ENCODE assay signal across 1 cellular context in genomic region chr10:43342279-43343125, GRCh38.
TF ChIP-seq lines count a peak whose summit lies in the region.

No MANE protein-coding gene starts in this region.

TF ChIP-seq in H1, 55 proteins besides CTCF, POLR2A, EP300 and RAD21:
- TF ChIP-seq PHF8 (conservative IDR thresholded peaks at IDR 0.05; ENCODE audit: low read depth, low read length), result no peak
- no peak for TF ChIP-seq KDM1A (IDR thresholded peaks at IDR 0.05; ENCODE audit: borderline replicate concordance, low read length)
- TF ChIP-seq TAF1 (IDR thresholded peaks at IDR 0.05; ENCODE audit: low read depth, low read length), result no peak
- TF ChIP-seq BRCA1 (IDR thresholded peaks at IDR 0.05; ENCODE audit: low read depth, low read length), result no peak
- TF ChIP-seq HDAC2 (IDR thresholded peaks at IDR 0.05; ENCODE audit: borderline replicate concordance in 1 of 2, low read depth in 2 of 2, low read length in 2 of 2), result no peak
- TF ChIP-seq CREB1 (IDR thresholded peaks at IDR 0.05), result no peak
